1 cellular context compared by ENCODE assay signal in genomic region chr15:38312190-38312589, GRCh38.
TF ChIP-seq lines count a peak whose summit lies in the region.

No MANE protein-coding gene starts in this region.

TF ChIP-seq in K562, 482 proteins besides CTCF, POLR2A, EP300 and RAD21:
- TF ChIP-seq ARID2 (IDR thresholded peaks at IDR 0.05) (no peak), MAFF (IDR thresholded peaks at IDR 0.05; ENCODE audit: low read length) (0 out of 2 replicates have a peak, but pooled peaks have one; percentile 45), C11orf30 (IDR thresholded peaks at IDR 0.05; ENCODE audit: low read depth) (peak; percentile 58; the same call in 1 of the 2 replicates), FOXK1 (CRISPR knock-in tag; IDR thresholded peaks at IDR 0.05; ENCODE audit: borderline replicate concordance) (no peak), MAFG (tag; conservative IDR thresholded peaks at IDR 0.05) (peak; percentile 49; the same call in 1 of the 2 replicates), VEZF1 (CRISPR knock-in tag; IDR thresholded peaks at IDR 0.05) (no peak), ZNF316 (IDR thresholded peaks at IDR 0.05) (peak; percentile 73), RFX7 (CRISPR knock-in tag; IDR thresholded peaks at IDR 0.05) (no peak), SNIP1 (IDR thresholded peaks at IDR 0.05; ENCODE audit: low read depth) (no peak)
